ENCODE assay signal across 15 cellular contexts in the genomic region with DNA sequence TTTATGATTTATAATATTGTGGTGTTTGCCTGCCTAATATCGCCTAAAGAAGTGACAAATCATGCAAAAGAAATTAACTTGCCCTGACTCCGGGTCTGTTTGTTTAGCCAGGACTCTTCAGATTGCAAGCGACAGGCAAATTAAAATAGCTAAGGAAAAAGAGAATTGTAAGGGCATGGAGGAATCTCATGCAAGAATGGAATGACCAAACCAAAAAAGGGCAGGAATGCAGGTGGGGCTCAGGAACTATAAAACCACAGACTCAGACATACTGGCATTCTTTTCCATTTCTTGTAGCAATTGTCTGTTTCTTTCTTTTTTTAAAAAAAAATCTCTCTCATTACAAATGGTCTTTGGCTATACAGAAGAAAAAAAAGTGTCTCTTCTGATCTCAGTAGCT.
DNase-seq lines count a peak whose midpoint lies in the region; FAIRE-seq and TF ChIP-seq lines count a peak whose summit lies in the region.
"Had no signal": no experiment of that assay in that cellular context is flagged by ENCODE, and none has a peak within 500 bp of the region (broad histone marks: within the 10 kb centered on the region; RNA-seq: fewer than 3 reads in every experiment).

No MANE protein-coding gene starts in this region.

- no peak overlapping the region for H2AFZ ChIP-seq in trophoblast cell (ENCODE audit: insufficient read depth, low read length, poor library complexity)

- TF ChIP-seq CTCF in BJ (IDR thresholded peaks at IDR 0.05; ENCODE audit: insufficient read depth, low read depth, low read length), result no peak
- TF ChIP-seq CTCF in uterus (IDR thresholded peaks at IDR 0.05), result no peak

- H2BK5ac ChIP-seq in trophoblast cell (ENCODE audit: low read depth, low read length, poor library complexity), result no peak overlapping the region

- no peak overlapping the region for H3K4me2 ChIP-seq in trophoblast cell (ENCODE audit: low read length)

- H3K27ac ChIP-seq in HUES64 (ENCODE audit: low read depth, low read length) (0 out of 2 replicates have a peak overlapping the region, but pooled peaks have one; percentile 6), trophoblast cell (ENCODE audit: low read depth, low read length) (no peak overlapping the region), uterus (no peak overlapping the region)

- no peaks in the 10 kb centered on the region for H3K79me2 ChIP-seq in trophoblast cell (ENCODE audit: control insufficient read depth, insufficient read depth, low read length, poor library complexity)

- H3K23ac ChIP-seq in trophoblast cell (ENCODE audit: low read length), result no peak overlapping the region

- H3K27me3 ChIP-seq in BJ (ENCODE audit: control insufficient read depth, insufficient read depth, low read length) (peaks cover 2% of the 10 kb centered on the region; the same call in 1 of the 2 replicates), HUES64 (ENCODE audit: insufficient read depth, low read length) (no peaks in the 10 kb centered on the region), trophoblast cell (ENCODE audit: insufficient read depth, low read length) (no peaks in the 10 kb centered on the region), uterus (no peaks in the 10 kb centered on the region)

- no peaks in the 10 kb centered on the region for H3K79me1 ChIP-seq in trophoblast cell (ENCODE audit: low read length)

- CTCF ChIA-PET in BJ (lab: Yijun Ruan, JAX), result interaction anchor here (0.6 kb wide), 1 partner anchor 492 kb away, joined by 6 read pairs; no protein-coding TSS in a partner anchor

- H3K9ac ChIP-seq in HUES64 (ENCODE audit: low read depth, low read length) (no peak overlapping the region), trophoblast cell (ENCODE audit: low read length) (no peak overlapping the region)

- no peaks in the 10 kb centered on the region for H3K36me3 ChIP-seq in BJ (ENCODE audit: control insufficient read depth, insufficient read depth, low read length)
- no peaks in the 10 kb centered on the region for H3K36me3 ChIP-seq in HUES64 (ENCODE audit: insufficient read depth, low read length)
- no peaks in the 10 kb centered on the region for H3K36me3 ChIP-seq in trophoblast cell (ENCODE audit: control insufficient read depth in 1 of 2, insufficient read depth in 2 of 2, low read length in 2 of 2)
- no peaks in the 10 kb centered on the region for H3K36me3 ChIP-seq in uterus

- H3K4me1 ChIP-seq in HUES64 (ENCODE audit: insufficient read depth, low read length), result peaks cover 19% of the 10 kb centered on the region
- peaks cover 0 to 3% of the 10 kb centered on the region in 2 experiments for H3K4me1 ChIP-seq in trophoblast cell (ENCODE audit: control insufficient read depth in 1 of 2, insufficient read depth in 2 of 2, low read length in 2 of 2)
- H3K4me1 ChIP-seq in uterus, result no peaks in the 10 kb centered on the region

- H3K4ac ChIP-seq in trophoblast cell (ENCODE audit: low read depth, low read length), result no peak overlapping the region

- no peak overlapping the region for H2AK5ac ChIP-seq in trophoblast cell (ENCODE audit: low read length)

- POLR2A ChIA-PET in BJ (lab: Charles Lee), result no interaction called here

- no peak overlapping the region for H4K12ac ChIP-seq in trophoblast cell (ENCODE audit: low read depth, low read length)

- H4K91ac ChIP-seq in trophoblast cell (ENCODE audit: low read depth, low read length), result no peak overlapping the region

- no peaks in the 10 kb centered on the region for H3K9me3 ChIP-seq in HUES64 (ENCODE audit: insufficient read depth, low read depth, low read length)
- H3K9me3 ChIP-seq in trophoblast cell (ENCODE audit: insufficient read depth, low read depth, low read length), result peaks cover 1% of the 10 kb centered on the region
- H3K9me3 ChIP-seq in uterus, result no peaks in the 10 kb centered on the region

- H2BK120ac ChIP-seq in trophoblast cell (ENCODE audit: insufficient read depth, low read length, poor library complexity), result no peak overlapping the region

- no peak overlapping the region for H4K8ac ChIP-seq in trophoblast cell (ENCODE audit: low read depth, low read length)

- no peak overlapping the region for H3K18ac ChIP-seq in trophoblast cell (ENCODE audit: low read length)

- WGBS in HUES64, result 65% methylated on average over 3 of the region's 3 CpGs
- no CpG with 5 or more reads among the region's 3 CpGs for WGBS in trophoblast cell (ENCODE audit: extremely low coverage, insufficient coverage, insufficient read length)

- H3K14ac ChIP-seq in trophoblast cell (ENCODE audit: low read length), result no peak overlapping the region

- no peak overlapping the region for H2BK12ac ChIP-seq in trophoblast cell (ENCODE audit: low read length)

- DNase-seq in BJ (ENCODE audit: low read depth) (peak; percentile 9), astrocyte of the hippocampus (ENCODE audit: low read depth, low spot score) (peak; percentile 5), trophoblast cell (peak; percentile 46 to 76), frontal cortex (ENCODE audit: low spot score in 2 of 2) (no peak), uterus (no peak)
- DNase-seq in stimulated activated CD4-positive, alpha-beta T cell treated with anti-CD3 and anti-CD28 coated beads, Interleukin-4, amount 100 ng/mL, for 24 hours, result no peak
- DNase-seq: C1 segment of cervical spinal cord; CD4-positive, alpha-beta memory T cell; DMS79; EL; KG1 had no signal

- TF ChIP-seq POLR2A in uterus (IDR thresholded peaks at IDR 0.05), result no peak

- no peak for FAIRE-seq in frontal cortex (lab: Jason Lieb, UNC)
- FAIRE-seq: G401.6, GM12891, H54 had no signal

- intact Hi-C loops in uterus (cut with DNase I; ENCODE audit: low total_unique reads), result no loop called here

- no peak overlapping the region for H3K4me3 ChIP-seq in BJ (ENCODE audit: low read depth, low read length)
- no peak overlapping the region for H3K4me3 ChIP-seq in HUES64 (ENCODE audit: low read length)
- H3K4me3 ChIP-seq in trophoblast cell (ENCODE audit: low read depth, low read length), result no peak overlapping the region
- H3K4me3 ChIP-seq in uterus, result no peak overlapping the region

Comparison
In these comparisons a context has a peak if more than half of its experiments do, and no peak if none do; other contexts are left out.
1. DNase-seq: peak in BJ (single experiment), astrocyte of the hippocampus (single experiment) and trophoblast cell (2 of 2); none in frontal cortex (0 of 2), stimulated activated CD4-positive, alpha-beta T cell treated with anti-CD3 and anti-CD28 coated beads, Interleukin-4, amount 100 ng/mL, for 24 hours (single experiment) and uterus (0 of 2).